9 cellular contexts compared by ENCODE assay signal in the genomic region with DNA sequence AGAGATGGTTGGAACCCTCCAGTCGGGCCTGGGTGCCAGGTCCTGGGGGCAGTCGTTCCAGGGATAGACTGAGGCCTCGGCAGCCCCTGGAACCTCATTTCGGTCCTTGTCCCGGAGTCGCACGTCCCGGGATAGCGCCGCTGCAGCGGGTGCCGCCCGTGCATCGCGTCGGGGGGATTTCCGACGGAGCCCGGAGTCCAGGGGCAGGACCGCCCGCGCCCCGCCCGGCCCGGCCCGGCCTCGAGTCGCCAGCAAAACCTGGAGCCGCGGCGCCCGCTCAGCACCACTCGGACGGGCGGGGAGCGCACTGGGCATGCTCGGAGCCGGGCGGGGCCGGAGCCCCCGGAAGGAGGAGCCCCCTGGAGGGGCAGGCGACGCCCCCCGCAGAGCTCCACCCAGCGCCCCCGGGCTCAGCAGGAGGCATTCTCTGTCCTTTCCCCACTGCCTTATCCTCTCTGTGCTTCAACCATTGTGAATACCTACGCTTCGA. TPM values are rescaled to one million over a fixed set of nuclear protein-coding genes. Genes with fewer than 3 reads are reported as not detected.
DNase-seq lines count a peak whose midpoint lies in the region; ATAC-seq and TF ChIP-seq lines count a peak whose summit lies in the region.
"Had no signal": no experiment of that assay in that cellular context is flagged by ENCODE, and none has a peak within 500 bp of the region (broad histone marks: within the 10 kb centered on the region; RNA-seq: fewer than 3 reads in every experiment).

No MANE protein-coding gene starts in this region.

- intact Hi-C loops in body of pancreas (cut with DNase I), result no loop called here

- 0 out of 2 replicates have a peak, but pooled peaks cover 5% of the 10 kb centered on the region for H3K79me2 ChIP-seq in MM.1S (ENCODE audit: low read length)

- H3F3A ChIP-seq in MM.1S (ENCODE audit: insufficient read depth, low read length), result no peaks in the 10 kb centered on the region

- H3K4me1 ChIP-seq in HUES64 (ENCODE audit: insufficient read depth, low read length), result 0 out of 2 replicates have a peak, but pooled peaks cover 2% of the 10 kb centered on the region
- peaks cover 44% of the 10 kb centered on the region for H3K4me1 ChIP-seq in body of pancreas
- no peaks in the 10 kb centered on the region for H3K4me1 ChIP-seq in thymus (ENCODE audit: control insufficient read depth, insufficient read depth, low read length)
- H3K4me1 ChIP-seq in MM.1S (ENCODE audit: low read length), result 0 out of 2 replicates have a peak, but pooled peaks cover 4% of the 10 kb centered on the region

- no peak overlapping the region for H3K4me2 ChIP-seq in MM.1S (ENCODE audit: low read depth, low read length)

- H2AFZ ChIP-seq in MM.1S (ENCODE audit: low read length), result no peak overlapping the region

- H3K9me3 ChIP-seq in HUES64 (ENCODE audit: insufficient read depth, low read depth, low read length), result no peaks in the 10 kb centered on the region
- no peaks in the 10 kb centered on the region for H3K9me3 ChIP-seq in body of pancreas
- no peaks in the 10 kb centered on the region for H3K9me3 ChIP-seq in thymus (ENCODE audit: control insufficient read depth)
- H3K9me3 ChIP-seq in MM.1S (replicated peaks; ENCODE audit: insufficient read depth, low read length), result no peaks in the 10 kb centered on the region

- peak overlapping the region; percentile 45 for H3K4me3 ChIP-seq in HUES64 (ENCODE audit: low read length)
- no peak overlapping the region for H3K4me3 ChIP-seq in body of pancreas
- peak overlapping the region; percentile 15 for H3K4me3 ChIP-seq in thymus (ENCODE audit: low read length)
- no peak overlapping the region for H3K4me3 ChIP-seq in MM.1S (ENCODE audit: low read length)

- H3K36me3 ChIP-seq in HUES64 (ENCODE audit: insufficient read depth, low read length) (no peaks in the 10 kb centered on the region), body of pancreas (replicated peaks in 1 of 2; ENCODE audit: insufficient read depth in 1 of 2, low read depth in 2 of 2) (no peaks in the 10 kb centered on the region), thymus (ENCODE audit: control insufficient read depth, insufficient read depth) (no peaks in the 10 kb centered on the region), MM.1S (replicated peaks; ENCODE audit: insufficient read depth, low read length) (no peaks in the 10 kb centered on the region)

- peak; percentile 29 to 69 (median 66) for TF ChIP-seq POLR2A in body of pancreas (IDR thresholded peaks at IDR 0.05)

- H3K27me3 ChIP-seq in HUES64 (ENCODE audit: insufficient read depth, low read length) (peaks cover 80% of the 10 kb centered on the region), body of pancreas (no peaks in the 10 kb centered on the region), thymus (ENCODE audit: control insufficient read depth, insufficient read depth) (peaks cover 48% of the 10 kb centered on the region), MM.1S (replicated peaks; ENCODE audit: insufficient read depth, low read length) (peaks cover 10% of the 10 kb centered on the region; the same call in 1 of the 2 replicates)

- 2% methylated on average over 48 of the region's 48 CpGs for WGBS in HUES64
- 0 to 2% methylated on average over 5 to 43 of the region's 48 CpGs for WGBS in body of pancreas, 2 donors
- WGBS in thymus, result 5% methylated on average over 48 of the region's 48 CpGs

- H3K27ac ChIP-seq in HUES64 (ENCODE audit: low read depth, low read length) (no peak overlapping the region), body of pancreas (peak overlapping the region; percentile 62 to 81 (median 79)), thymus (ENCODE audit: low read depth) (no peak overlapping the region), MM.1S (ENCODE audit: low read length) (no peak overlapping the region)

- no peaks in the 10 kb centered on the region for H4K20me1 ChIP-seq in MM.1S (ENCODE audit: insufficient read depth, low read length)

- DNase-seq in body of pancreas, result peak; percentile 83 to 90 (median 86)
- DNase-seq in iris pigment epithelial cell (ENCODE audit: low read depth), result peak; percentile 59
- DNase-seq in effector CD8-positive, alpha-beta T cell (lab: John Stamatoyannopoulos, UW), result no peak
- DNase-seq in MM.1S, result no peak

- ATAC-seq in body of pancreas (peak; percentile 87), GM21360 (IDR thresholded peaks at IDR 0.05; ENCODE audit: unreplicated experiment) (no peak), GM21576 (IDR thresholded peaks at IDR 0.05; ENCODE audit: unreplicated experiment) (no peak)

- H3K9me2 ChIP-seq in MM.1S (replicated peaks; ENCODE audit: insufficient read depth, low read length), result no peaks in the 10 kb centered on the region

- no peak overlapping the region for H3K9ac ChIP-seq in HUES64 (ENCODE audit: low read depth, low read length)
- no peak overlapping the region for H3K9ac ChIP-seq in MM.1S (ENCODE audit: low read length)

- no peak for TF ChIP-seq CTCF in body of pancreas (IDR thresholded peaks at IDR 0.05)
- TF ChIP-seq CTCF in MM.1S (IDR thresholded peaks at IDR 0.05; ENCODE audit: low read length), result no peak

RNA-seq across cellular contexts. Expression of gene PTPN3, which starts 1.6 kb away (rescaled TPM):
- 0.65 TPM for polyA plus RNA-seq in HUES64 (2013, experiment 1 of 2)
- polyA plus RNA-seq in HUES64 (2013, experiment 2 of 2), result 0.95 TPM
- 10 to 100 TPM; 13.2 to 19.5 TPM for total RNA-seq in body of pancreas
- polyA plus RNA-seq in thymus, result 9.5 TPM
- polyA plus RNA-seq: IgD-negative memory B cell had no signal

Comparison
In these comparisons a context has a peak if more than half of its experiments do, and no peak if none do; other contexts are left out.
1. H3K27ac ChIP-seq: peak in body of pancreas (4 of 4); none in HUES64 (single experiment), thymus (single experiment) and MM.1S (single experiment).
2. H3K4me3 ChIP-seq: peak in HUES64 (single experiment) and thymus (single experiment); none in body of pancreas (0 of 2) and MM.1S (single experiment).
3. DNase-seq: peak in body of pancreas (4 of 4) and iris pigment epithelial cell (single experiment); none in effector CD8-positive, alpha-beta T cell (single experiment) and MM.1S (single experiment).